In genomic region chr19:41883821-41884733, GRCh38 we compare ENCODE assay signal across 8 cellular contexts. TPM values are rescaled to one million over a fixed set of nuclear protein-coding genes. Genes with fewer than 3 reads are reported as not detected.
DNase-seq lines count a peak whose midpoint lies in the region; ATAC-seq, FAIRE-seq and TF ChIP-seq lines count a peak whose summit lies in the region.

No MANE protein-coding gene starts in this region.

- DNase-seq in H9, result peak; percentile 97
- DNase-seq in MG63, result peak; percentile 98
- peak; percentile 72 for DNase-seq in SIG-M5 (lab: John Stamatoyannopoulos, UW)
- peak; percentile 79 for DNase-seq in activated gamma-delta T cell treated with anti-CD3 and anti-CD28 coated beads, Interleukin-2, amount 50 U/mL, for 16 hours (ENCODE audit: low read depth)
- DNase-seq in foreskin keratinocyte, result peak; percentile 84 to 93
- DNase-seq in stromal cell of bone marrow (ENCODE audit: low read depth), result peak; percentile 92

- ATAC-seq in foreskin keratinocyte, result peak; percentile 72

- no peak overlapping the region for H4K91ac ChIP-seq in H9 (ENCODE audit: insufficient read length, low read depth, low read length)

- H4K8ac ChIP-seq in H9 (replicated peaks; ENCODE audit: insufficient read length, low read depth, low read length), result no peak overlapping the region

- peaks cover 34% of the 10 kb centered on the region for H3K27me3 Mint-ChIP-seq in H9 (ENCODE audit: low read depth)

- H3T11ph ChIP-seq in H9 (ENCODE audit: low read length), result no peak overlapping the region

- H3K23ac ChIP-seq in H9 (ENCODE audit: insufficient read length, low read depth, low read length), result no peak overlapping the region

- peak overlapping the region; percentile 84 to 94 for H3K4me3 Mint-ChIP-seq in H9

- no CpG with 5 or more reads among the region's 66 CpGs for WGBS in H9 (ENCODE audit: extremely low coverage, insufficient read length, low lambda C conversion rate)

- no peak overlapping the region for H2BK15ac ChIP-seq in H9 (ENCODE audit: low read depth, low read length)

- FAIRE-seq in G401.6 (lab: Jason Lieb, UNC), result peak; percentile 97

- no peaks in the 10 kb centered on the region; a peak in 1 of 5 replicates for H3K9me3 Mint-ChIP-seq in H9

- no peak overlapping the region for H2BK5ac ChIP-seq in H9 (ENCODE audit: insufficient read length, low read length)

- H3K9me3 ChIP-seq in H9 (ENCODE audit: control insufficient read depth, low read depth, low read length) (no peaks in the 10 kb centered on the region), MG63 (no peaks in the 10 kb centered on the region), neuron (ENCODE audit: low read length) (no peaks in the 10 kb centered on the region)

- H3K27ac Mint-ChIP-seq in H9, result peak overlapping the region in 2 of 3 experiments; percentile 29 to 83; a peak in 4 of 7 replicates

- H3K56ac ChIP-seq in H9 (ENCODE audit: insufficient read length, low read depth, low read length), result no peak overlapping the region

- no peak overlapping the region; the same call in 1 of the 2 replicates for H3K14ac ChIP-seq in H9 (ENCODE audit: insufficient read depth, low read length)

- no peak overlapping the region for H3K18ac ChIP-seq in H9 (ENCODE audit: insufficient read length, low read depth, low read length)

- H2AK5ac ChIP-seq in H9 (ENCODE audit: insufficient read length, low read length), result no peak overlapping the region

- H4K5ac ChIP-seq in H9 (ENCODE audit: insufficient read length, low read depth, low read length), result no peak overlapping the region

- H2AFZ ChIP-seq in H9 (ENCODE audit: low read length), result no peak overlapping the region
- H2AFZ ChIP-seq in neuron (ENCODE audit: low read depth, low read length), result peak overlapping the region; percentile 86

- H2BK120ac ChIP-seq in H9 (ENCODE audit: low read depth, low read length, poor library complexity, severe bottlenecking), result no peak overlapping the region

- no peaks in the 10 kb centered on the region for H3K79me2 ChIP-seq in H9 (ENCODE audit: insufficient read depth, low read length)

- no peak overlapping the region for H3K27ac ChIP-seq in H9 (ENCODE audit: insufficient read length, low read depth, low read length)
- peak overlapping the region; percentile 55 for H3K27ac ChIP-seq in foreskin keratinocyte

- peak overlapping the region; percentile 92 for H3K9ac ChIP-seq in H9 (ENCODE audit: extremely low read depth, insufficient read length, low read length)

- H3K4me3 ChIP-seq in MG63 (peak overlapping the region; percentile 92), neuron (ENCODE audit: low read length) (peak overlapping the region; percentile 73)

- H3K36me3 Mint-ChIP-seq in H9 (ENCODE audit: insufficient read depth in 1 of 3, low read depth in 3 of 3), result peaks cover 0 to 1% (median 0%) of the 10 kb centered on the region in 3 experiments; a peak in 3 of 7 replicates

- no peaks in the 10 kb centered on the region for H4K20me1 ChIP-seq in H9 (ENCODE audit: control insufficient read depth, insufficient read depth, insufficient read length)

- H2BK12ac ChIP-seq in H9 (ENCODE audit: insufficient read length, low read depth, low read length), result no peak overlapping the region

- H3K23me2 ChIP-seq in H9 (ENCODE audit: insufficient read length, low read depth, low read length, poor library complexity, severe bottlenecking), result peaks cover 20% of the 10 kb centered on the region

- H3K4me1 Mint-ChIP-seq in H9, result peaks cover 27 to 50% of the 10 kb centered on the region in 2 experiments

- no peak for TF ChIP-seq CTCF in H9 (conservative IDR thresholded peaks at IDR 0.05)
- peak; percentile 39 for TF ChIP-seq CTCF in foreskin keratinocyte (conservative IDR thresholded peaks at IDR 0.05)

- no peak overlapping the region for H3K4ac ChIP-seq in H9 (ENCODE audit: low read depth, low read length)

- H3K4me1 ChIP-seq in H9 (ENCODE audit: insufficient read depth, low read length), result peaks cover 8% of the 10 kb centered on the region
- H3K4me1 ChIP-seq in foreskin keratinocyte, result peaks cover 27% of the 10 kb centered on the region
- H3K4me1 ChIP-seq in neuron (ENCODE audit: insufficient read depth, low read length), result peaks cover 6% of the 10 kb centered on the region

- H3K27me3 ChIP-seq in H9 (ENCODE audit: insufficient read depth, low read length) (no peaks in the 10 kb centered on the region; the same call in 1 of the 2 replicates), MG63 (no peaks in the 10 kb centered on the region), foreskin keratinocyte (no peaks in the 10 kb centered on the region), neuron (ENCODE audit: insufficient read depth, low read length) (peaks cover 24% of the 10 kb centered on the region)

- H3K79me1 ChIP-seq in H9 (ENCODE audit: insufficient read depth, low read depth, low read length, poor library complexity, severe bottlenecking), result no peaks in the 10 kb centered on the region

- peak overlapping the region; percentile 98 for H3K4me2 ChIP-seq in H9 (ENCODE audit: insufficient read depth, insufficient read length, low read length)

- H3K36me3 ChIP-seq in MG63 (peaks cover 45% of the 10 kb centered on the region), neuron (ENCODE audit: insufficient read depth, low read length) (no peaks in the 10 kb centered on the region)

- no peak overlapping the region for H2BK20ac ChIP-seq in H9 (ENCODE audit: low read depth, low read length, poor library complexity, severe bottlenecking)

RNA-seq across cellular contexts. Expression of gene ARHGEF1, which starts 1.1 kb away (rescaled TPM):
- 47.0 and 50.3 TPM in 2 replicates for total RNA-seq in H9 (2021)
- 107 and 142 TPM in 2 replicates for total RNA-seq in MG63 (2014; rRNA removed; shearing (Covaris generic); ENCODE audit: low replicate concordance)
- 85.1 and 85.6 TPM in 2 replicates for total RNA-seq in foreskin keratinocyte
- polyA plus RNA-seq in foreskin keratinocyte, result 114 and 135 TPM in 2 replicates

RNA-seq across cellular contexts. Expression of gene CD79A, which starts 7.0 kb away (rescaled TPM):
- total RNA-seq in H9 (2021) (0.22 and 0.39 TPM in 2 replicates), foreskin keratinocyte (0.11 and 0.20 TPM in 2 replicates)
- total RNA-seq in MG63 (2014; rRNA removed; shearing (Covaris generic); ENCODE audit: low replicate concordance), result 0.07 TPM in 1 of 2 replicates, not detected in the other
- polyA plus RNA-seq in foreskin keratinocyte, result 0.17 and 0.30 TPM in 2 replicates

RNA-seq across cellular contexts. Expression of gene RPS19, which starts 24.0 kb away (rescaled TPM):
- total RNA-seq in H9 (2021) (3,024 and 3,117 TPM in 2 replicates), foreskin keratinocyte (3,278 and 3,889 TPM in 2 replicates)
- total RNA-seq in MG63 (2014; rRNA removed; shearing (Covaris generic); ENCODE audit: low replicate concordance), result 1,133 and 2,559 TPM in 2 replicates
- 5,360 and 6,188 TPM in 2 replicates for polyA plus RNA-seq in foreskin keratinocyte

RNA-seq across cellular contexts. Expression of gene DMRTC2, which starts 39.2 kb away (rescaled TPM):
- not detected in 2 replicates for total RNA-seq in H9 (2021)
- not detected in 2 replicates for total RNA-seq in MG63 (2014; rRNA removed; shearing (Covaris generic); ENCODE audit: low replicate concordance)
- not detected in 2 replicates for total RNA-seq in foreskin keratinocyte
- polyA plus RNA-seq in foreskin keratinocyte, result not detected in 2 replicates

RNA-seq across cellular contexts. Expression of gene LYPD4, which starts 39.6 kb away (rescaled TPM):
- not detected in 2 replicates for total RNA-seq in H9 (2021)
- not detected in 2 replicates for total RNA-seq in MG63 (2014; rRNA removed; shearing (Covaris generic); ENCODE audit: low replicate concordance)
- total RNA-seq in foreskin keratinocyte, result not detected in 2 replicates
- polyA plus RNA-seq in foreskin keratinocyte, result not detected in 2 replicates
